ENCODE assay signal across 1 cellular context in genomic region chr19:55285225-55285890, GRCh38.
TF ChIP-seq lines count a peak whose summit lies in the region.

No MANE protein-coding gene starts in this region.

TF ChIP-seq in WTC11, 78 proteins besides CTCF, POLR2A, EP300 and RAD21:
- TF ChIP-seq FOXP4 (CRISPR knock-in tag; IDR thresholded peaks at IDR 0.05) (no peak), TEAD4 (CRISPR knock-in tag; IDR thresholded peaks at IDR 0.05) (no peak), ESRRA (CRISPR knock-in tag; IDR thresholded peaks at IDR 0.05; ENCODE audit: borderline replicate concordance) (no peak), SP1 (CRISPR knock-in tag; conservative IDR thresholded peaks at IDR 0.05) (no peak), CBFB (CRISPR knock-in tag; IDR thresholded peaks at IDR 0.05; ENCODE audit: low read depth) (no peak), IRF2 (CRISPR knock-in tag; IDR thresholded peaks at IDR 0.05; ENCODE audit: borderline replicate concordance, low read depth) (no peak)
